2 cellular contexts compared by ENCODE assay signal in genomic region chr19:54239491-54240371, GRCh38. TPM values are rescaled to one million over a fixed set of nuclear protein-coding genes. Genes with fewer than 3 reads are reported as not detected.
"Had no signal": no experiment of that assay in that cellular context is flagged by ENCODE, and none has a peak within 500 bp of the region (broad histone marks: within the 10 kb centered on the region; RNA-seq: fewer than 3 reads in every experiment).

No MANE protein-coding gene starts in this region.

RNA-seq across cellular contexts. Expression of gene LILRA6, which starts 2.9 kb away (rescaled TPM):
- total RNA-seq: activated naive CD4-positive, alpha-beta T cell treated with anti-CD3 and anti-CD28 coated beads, Interleukin-2, amount 50 U/mL, for 72 hours; SJSA1 had no signal

RNA-seq across cellular contexts. Expression of gene LILRB3, which starts 16.9 kb away (rescaled TPM):
- total RNA-seq: SJSA1 had no signal

RNA-seq across cellular contexts. Expression of gene LILRB5, which starts 17.3 kb away (rescaled TPM):
- total RNA-seq: activated naive CD4-positive, alpha-beta T cell treated with anti-CD3 and anti-CD28 coated beads, Interleukin-2, amount 50 U/mL, for 72 hours; SJSA1 had no signal

RNA-seq across cellular contexts. Expression of gene LILRB2, which starts 41.2 kb away (rescaled TPM):
- total RNA-seq: activated naive CD4-positive, alpha-beta T cell treated with anti-CD3 and anti-CD28 coated beads, Interleukin-2, amount 50 U/mL, for 72 hours; SJSA1 had no signal
